Comparison of ENCODE assay signal across 1 cellular context in genomic region chr17:42348104-42348503, GRCh38.
TF ChIP-seq lines count a peak whose summit lies in the region.

No MANE protein-coding gene starts in this region.

TF ChIP-seq in HepG2, 621 proteins besides CTCF, POLR2A, EP300 and RAD21:
- no peak for TF ChIP-seq MEF2D (CRISPR knock-in tag; IDR thresholded peaks at IDR 0.05)
- no peak for TF ChIP-seq ZNF460 (CRISPR knock-in tag; IDR thresholded peaks at IDR 0.05; ENCODE audit: borderline replicate concordance)
- TF ChIP-seq ZSCAN29 (CRISPR knock-in tag; conservative IDR thresholded peaks at IDR 0.05), result no peak
- TF ChIP-seq STAT6 (CRISPR knock-in tag; IDR thresholded peaks at IDR 0.05; ENCODE audit: borderline replicate concordance), result no peak
- TF ChIP-seq PAXIP1 (CRISPR knock-in tag; conservative IDR thresholded peaks at IDR 0.05), result no peak
- no peak for TF ChIP-seq NCOA5 (CRISPR knock-in tag; IDR thresholded peaks at IDR 0.05)
- no peak for TF ChIP-seq ZUFSP (CRISPR knock-in tag; IDR thresholded peaks at IDR 0.05; ENCODE audit: borderline replicate concordance)
- TF ChIP-seq U2AF2 (IDR thresholded peaks at IDR 0.05; ENCODE audit: low read depth, low read length), result no peak
- no peak for TF ChIP-seq GATAD2A (CRISPR knock-in tag; IDR thresholded peaks at IDR 0.05)
- TF ChIP-seq ZNF251 (CRISPR knock-in tag; IDR thresholded peaks at IDR 0.05), result no peak
- no peak for TF ChIP-seq GFI1 (CRISPR knock-in tag; IDR thresholded peaks at IDR 0.05; ENCODE audit: borderline replicate concordance)
- no peak for TF ChIP-seq PLRG1 (conservative IDR thresholded peaks at IDR 0.05)
